Comparison of ENCODE assay signal across 1 cellular context in genomic region chr20:23361651-23362391, GRCh38.
TF ChIP-seq lines count a peak whose summit lies in the region.

GZF1 (plus strand) TSS chr20:23362182; CDS start chr20:23364384, 2,202 bp downstream.

TF ChIP-seq in H1, 55 proteins besides CTCF, POLR2A, EP300 and RAD21:
- TF ChIP-seq HDAC2 (IDR thresholded peaks at IDR 0.05; ENCODE audit: borderline replicate concordance in 1 of 2, low read depth in 2 of 2, low read length in 2 of 2): peak in 1 of 2 experiments; percentile 54; a peak in 2 of 4 replicates
- no peak for TF ChIP-seq RXRA (IDR thresholded peaks at IDR 0.05; ENCODE audit: insufficient read depth, low read depth, low read length)
- peak; percentile 87 for TF ChIP-seq KDM4A (IDR thresholded peaks at IDR 0.05; ENCODE audit: low read depth, low read length, severe bottlenecking)
- TF ChIP-seq SP1 (IDR thresholded peaks at IDR 0.05; ENCODE audit: low read depth, low read length): peak; percentile 55; the same call in 1 of the 2 replicates
- TF ChIP-seq CTBP2 (IDR thresholded peaks at IDR 0.05; ENCODE audit: borderline replicate concordance, insufficient read depth, insufficient read length, low read length): no peak
- TF ChIP-seq ATF3 (IDR thresholded peaks at IDR 0.05; ENCODE audit: insufficient read depth, low read depth, low read length): peak; percentile 99
- no peak for TF ChIP-seq RNF2 (IDR thresholded peaks at IDR 0.05; ENCODE audit: borderline replicate concordance, low read depth, low read length, missing control alignments, poor library complexity, severe bottlenecking)
- TF ChIP-seq JUN (IDR thresholded peaks at IDR 0.05; ENCODE audit: low read depth, low read length): peak; percentile 52; the same call in 1 of the 2 replicates
- peak; percentile 35 for TF ChIP-seq TAF7 (optimal IDR thresholded peaks at IDR 0.05; ENCODE audit: borderline replicate concordance, low read depth, low read length)
- peak; percentile 94 for TF ChIP-seq USF2 (IDR thresholded peaks at IDR 0.05; ENCODE audit: low read length)
- peak in 1 of 2 experiments; percentile 57; a peak in 1 of 4 replicates for TF ChIP-seq SIN3A (conservative IDR thresholded peaks at IDR 0.05 in 1 of 2, IDR thresholded peaks at IDR 0.05 in 1 of 2; ENCODE audit: low read depth in 1 of 2, low read length in 2 of 2)
- 0 out of 2 replicates have a peak, but pooled peaks have one; percentile 26 for TF ChIP-seq SP4 (IDR thresholded peaks at IDR 0.05; ENCODE audit: low read length)
- TF ChIP-seq POU5F1 (IDR thresholded peaks at IDR 0.05; ENCODE audit: low read depth, low read length): no peak
- 0 out of 2 replicates have a peak, but pooled peaks have one; percentile 15 for TF ChIP-seq CHD2 (IDR thresholded peaks at IDR 0.05; ENCODE audit: low read length)
- no peak for TF ChIP-seq GABPA (IDR thresholded peaks at IDR 0.05; ENCODE audit: borderline replicate concordance, insufficient read depth, low read length)
- peak; percentile 90 for TF ChIP-seq POLR2AphosphoS5 (IDR thresholded peaks at IDR 0.05; ENCODE audit: low read depth, low read length)
- peak; percentile 60; the same call in 1 of the 2 replicates for TF ChIP-seq SRF (IDR thresholded peaks at IDR 0.05; ENCODE audit: low read depth, low read length)
- no peak for TF ChIP-seq SUZ12 (IDR thresholded peaks at IDR 0.05; ENCODE audit: low read length)
- TF ChIP-seq FOSL1 (IDR thresholded peaks at IDR 0.05; ENCODE audit: insufficient read depth, low read depth, low read length): peak; percentile 61; the same call in 1 of the 2 replicates
- TF ChIP-seq ASH2L (IDR thresholded peaks at IDR 0.05; ENCODE audit: low read length): peak; percentile 51
- TF ChIP-seq SIRT6 (IDR thresholded peaks at IDR 0.05; ENCODE audit: low read length): no peak
- peak; percentile 100 for TF ChIP-seq CEBPB (IDR thresholded peaks at IDR 0.05; ENCODE audit: low read depth, low read length)
- TF ChIP-seq CREB1 (IDR thresholded peaks at IDR 0.05): peak; percentile 99
- TF ChIP-seq GTF2F1 (IDR thresholded peaks at IDR 0.05; ENCODE audit: borderline replicate concordance, low read depth, low read length): no peak
- TF ChIP-seq NRF1 (IDR thresholded peaks at IDR 0.05; ENCODE audit: low read depth, low read length): peak; percentile 95
- peak; percentile 39 for TF ChIP-seq BACH1 (IDR thresholded peaks at IDR 0.05; ENCODE audit: low read length)
- peak; percentile 17; the same call in 1 of the 2 replicates for TF ChIP-seq TEAD4 (IDR thresholded peaks at IDR 0.05; ENCODE audit: low read depth, low read length)
- no peak for TF ChIP-seq CHD7 (IDR thresholded peaks at IDR 0.05; ENCODE audit: insufficient replicate concordance, low read length)
- peak; percentile 70 for TF ChIP-seq MAX (IDR thresholded peaks at IDR 0.05)
- peak; percentile 97 for TF ChIP-seq JUND (IDR thresholded peaks at IDR 0.05; ENCODE audit: low read length)
- peak; percentile 85 for TF ChIP-seq TAF1 (IDR thresholded peaks at IDR 0.05; ENCODE audit: low read depth, low read length)
- TF ChIP-seq PHF8 (conservative IDR thresholded peaks at IDR 0.05; ENCODE audit: low read depth, low read length): peak; percentile 75
- peak; percentile 73 for TF ChIP-seq RBBP5 (IDR thresholded peaks at IDR 0.05; ENCODE audit: borderline replicate concordance, low read depth, low read length)
- no peak for TF ChIP-seq EGR1 (IDR thresholded peaks at IDR 0.05; ENCODE audit: borderline replicate concordance, low read depth, low read length)
- peak; percentile 86; the same call in 1 of the 2 replicates for TF ChIP-seq ATF2 (IDR thresholded peaks at IDR 0.05; ENCODE audit: low read length)
- TF ChIP-seq TBP (IDR thresholded peaks at IDR 0.05; ENCODE audit: low read depth, low read length): peak; percentile 70
TF ChIP-seq in H1: peak in this region for 26.
